In the genomic region with DNA sequence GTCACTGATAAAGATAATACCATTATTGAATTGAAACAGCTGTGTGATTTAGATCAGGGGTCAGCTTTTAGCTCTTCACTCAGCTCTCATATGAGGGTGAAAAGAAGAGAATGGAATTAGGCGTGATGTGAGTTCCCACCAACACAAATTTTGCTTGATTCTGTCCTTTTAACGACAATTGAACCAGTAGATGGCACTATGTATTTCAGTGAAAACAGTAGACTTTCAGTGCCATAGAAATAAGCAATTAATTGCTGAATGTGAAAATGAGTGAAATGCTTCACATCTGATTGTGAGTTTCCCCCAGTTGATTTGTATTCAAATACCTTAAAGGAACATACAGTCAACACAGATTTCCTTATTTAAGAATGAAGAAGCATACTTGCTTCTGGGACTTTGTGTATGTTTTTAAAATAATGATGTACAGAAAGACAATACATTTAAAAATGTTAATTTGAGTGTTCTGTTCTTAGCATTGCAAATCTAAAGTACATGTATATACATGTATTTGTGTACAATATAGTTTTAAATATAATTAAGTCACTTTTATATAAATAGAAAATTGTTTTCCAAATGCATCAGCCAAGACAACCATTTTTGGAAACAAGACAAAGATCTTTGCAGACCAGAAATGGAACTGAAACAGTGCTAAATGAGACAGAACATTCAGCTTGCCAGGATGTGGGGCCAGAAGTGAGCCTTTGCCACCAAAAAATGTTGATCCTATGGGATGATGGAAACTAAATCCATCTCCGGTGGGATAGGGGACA, we compare ENCODE assay signal across 8 cellular contexts.
A peak's percentile ranks its signal among the peaks of the same experiment; 100 is the strongest.
DNase-seq lines count a peak whose midpoint lies in the region; ATAC-seq and TF ChIP-seq lines count a peak whose summit lies in the region.

No MANE protein-coding gene starts in this region.

- no peaks in the 10 kb centered on the region for H4K20me1 ChIP-seq in neural progenitor cell (ENCODE audit: low read depth)

- peak; percentile 82 for ATAC-seq in GM21447 (IDR thresholded peaks at IDR 0.05; ENCODE audit: unreplicated experiment)

- H3K27me3 Mint-ChIP-seq in brain, result peaks cover 3% of the 10 kb centered on the region
- peaks cover 4% of the 10 kb centered on the region for H3K27me3 Mint-ChIP-seq in neural progenitor cell (ENCODE audit: insufficient read depth, low read depth)

- TF ChIP-seq CTCF in brain (conservative IDR thresholded peaks at IDR 0.05) (peak; percentile 53 to 59), neural progenitor cell (IDR thresholded peaks at IDR 0.05) (peak; percentile 49)

- H2AFZ ChIP-seq in neural progenitor cell (replicated peaks), result peak overlapping the region; percentile 78

- no peak overlapping the region for H3K9ac ChIP-seq in neural progenitor cell

- no peaks in the 10 kb centered on the region for H3K36me3 ChIP-seq in neural progenitor cell
- H3K36me3 ChIP-seq in effector memory CD4-positive, alpha-beta T cell (ENCODE audit: control insufficient read depth, insufficient read depth, low read length), result no peaks in the 10 kb centered on the region

- H3K27ac Mint-ChIP-seq in brain, result no peak overlapping the region
- no peak overlapping the region for H3K27ac Mint-ChIP-seq in neural progenitor cell

- peaks cover 23% of the 10 kb centered on the region for H3K4me1 ChIP-seq in neural progenitor cell
- H3K4me1 ChIP-seq in effector memory CD4-positive, alpha-beta T cell (ENCODE audit: control insufficient read depth, insufficient read depth, low read length, poor library complexity, severe bottlenecking), result no peaks in the 10 kb centered on the region

- H3K36me3 Mint-ChIP-seq in brain (no peaks in the 10 kb centered on the region), neural progenitor cell (no peaks in the 10 kb centered on the region)

- H3K9me3 Mint-ChIP-seq in brain (peaks cover 0 to 4% (median 0%) of the 10 kb centered on the region in 5 experiments), neural progenitor cell (no peaks in the 10 kb centered on the region)

- H3K27ac ChIP-seq in neural progenitor cell, result no peak overlapping the region
- no peak overlapping the region for H3K27ac ChIP-seq in effector memory CD4-positive, alpha-beta T cell (ENCODE audit: insufficient read depth, low read length, poor library complexity, severe bottlenecking)

- no peaks in the 10 kb centered on the region for H3K9me3 ChIP-seq in neural progenitor cell (ENCODE audit: low read depth)
- no peaks in the 10 kb centered on the region for H3K9me3 ChIP-seq in effector memory CD4-positive, alpha-beta T cell (ENCODE audit: control insufficient read depth, low read length)

- H3K4me3 ChIP-seq in neural progenitor cell, result no peak overlapping the region
- no peak overlapping the region for H3K4me3 ChIP-seq in effector memory CD4-positive, alpha-beta T cell (ENCODE audit: insufficient read depth, low read depth, low read length, poor library complexity, severe bottlenecking)

- no peaks in the 10 kb centered on the region for H3F3A ChIP-seq in neural progenitor cell (ENCODE audit: low read depth)

- H3K4me2 ChIP-seq in neural progenitor cell, result no peak overlapping the region

- H3K79me2 ChIP-seq in neural progenitor cell (ENCODE audit: low read depth), result no peaks in the 10 kb centered on the region

- DNase-seq in GM04504 (ENCODE audit: low read depth) (peak; percentile 8), HT1080 (ENCODE audit: low read depth) (peak; percentile 47), neural progenitor cell (ENCODE audit: low spot score) (peak; percentile 30), amniotic stem cell (lab: John Stamatoyannopoulos, UW) (no peak)
- no peak for DNase-seq in effector memory CD4-positive, alpha-beta T cell
- no peak for DNase-seq in NK-92 treated with Interleukin-12 subunit alpha and Interleukin-12 subunit beta, amount 100 ng/mL, for 24 hours (lab: John Stamatoyannopoulos, UW)

- peaks cover 12% of the 10 kb centered on the region for H3K4me1 Mint-ChIP-seq in brain
- H3K4me1 Mint-ChIP-seq in neural progenitor cell, result peaks cover 42% of the 10 kb centered on the region

- no peak overlapping the region for H3K4me3 Mint-ChIP-seq in brain
- no peak overlapping the region for H3K4me3 Mint-ChIP-seq in neural progenitor cell

- H3K27me3 ChIP-seq in neural progenitor cell, result no peaks in the 10 kb centered on the region
- H3K27me3 ChIP-seq in effector memory CD4-positive, alpha-beta T cell (replicated peaks; ENCODE audit: control insufficient read depth, insufficient read depth, low read length, poor library complexity, severe bottlenecking), result no peaks in the 10 kb centered on the region

Comparison
In these comparisons a context has a peak if more than half of its experiments do, and no peak if none do; other contexts are left out.
1. DNase-seq: peak in GM04504 (single experiment), HT1080 (single experiment) and neural progenitor cell (single experiment); none in amniotic stem cell (single experiment), effector memory CD4-positive, alpha-beta T cell (0 of 3) and NK-92 treated with Interleukin-12 subunit alpha and Interleukin-12 subunit beta, amount 100 ng/mL, for 24 hours (single experiment).